Comparison of ENCODE assay signal across 8 cellular contexts in the genomic region with DNA sequence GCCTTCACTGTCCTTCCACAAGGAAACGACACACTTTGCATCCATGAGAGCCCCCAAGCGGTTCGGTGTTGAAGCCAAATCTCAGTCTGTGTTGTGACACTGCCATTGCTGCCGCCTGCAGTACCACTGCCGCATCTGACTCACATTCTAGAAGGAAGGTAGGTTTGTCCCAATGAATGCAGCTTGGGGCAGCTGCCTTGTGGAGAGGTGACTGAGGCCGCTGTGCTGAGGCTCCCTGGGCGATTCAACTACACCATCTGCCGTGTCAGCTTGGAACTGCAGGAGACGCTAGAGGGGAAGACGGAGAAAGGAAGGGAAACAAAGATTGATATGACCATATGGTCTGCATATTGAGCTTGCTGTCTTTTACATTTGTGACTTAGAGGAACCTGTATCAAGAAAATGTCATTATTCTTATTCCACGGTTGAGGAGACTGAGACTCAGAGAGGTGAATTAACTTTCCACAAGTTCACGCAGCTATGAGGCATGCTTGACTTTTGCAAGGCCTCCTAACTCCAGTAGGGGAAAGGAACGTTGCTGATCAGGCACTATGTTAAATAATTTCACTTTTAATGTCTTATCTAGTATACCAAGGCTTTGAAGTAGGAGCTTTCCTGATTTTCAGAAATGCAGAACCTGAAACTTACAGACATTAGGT. TPM values are rescaled to one million over a fixed set of nuclear protein-coding genes. Genes with fewer than 3 reads are reported as not detected.
DNase-seq lines count a peak whose midpoint lies in the region; ATAC-seq and TF ChIP-seq lines count a peak whose summit lies in the region.

No MANE protein-coding gene starts in this region.

- DNase-seq in DND-41 (peak; percentile 39), epithelial cell of proximal tubule (ENCODE audit: low read depth) (peak; percentile 43), natural killer cell (peak; percentile 32)
- DNase-seq in activated CD8-positive, alpha-beta memory T cell treated with anti-CD3 and anti-CD28 coated beads, Interleukin-2, amount 50 U/mL, for 4 hours: peak; percentile 65
- peak; percentile 74 for DNase-seq in stimulated activated naive CD8-positive, alpha-beta T cell treated with anti-CD3 and anti-CD28 coated beads, Interleukin-15, Interleukin-2, amounts not matched to agents 100 U/mL and 50 U/mL, for 24 hours

- H3K4me1 Mint-ChIP-seq in natural killer cell: no peaks in the 10 kb centered on the region

- H3K36me3 ChIP-seq in DND-41 (ENCODE audit: insufficient read depth, low read length) (no peaks in the 10 kb centered on the region), OCI-LY3 (replicated peaks; ENCODE audit: low read depth, low read length) (no peaks in the 10 kb centered on the region)

- no peak for TF ChIP-seq EP300 in Ishikawa (IDR thresholded peaks at IDR 0.05; ENCODE audit: borderline replicate concordance)

- TF ChIP-seq CTCF in DND-41 (IDR thresholded peaks at IDR 0.05; ENCODE audit: borderline replicate concordance, extremely low read depth, low read length, poor library complexity, severe bottlenecking): peak; percentile 66
- TF ChIP-seq CTCF in OCI-LY3 (IDR thresholded peaks at IDR 0.05; ENCODE audit: low read depth, low read length): peak; percentile 100
- TF ChIP-seq CTCF in epithelial cell of proximal tubule (conservative IDR thresholded peaks at IDR 0.05; ENCODE audit: low read depth, low read length): peak; percentile 99
- peak; percentile 67 for TF ChIP-seq CTCF in natural killer cell (IDR thresholded peaks at IDR 0.05)

- H4K20me1 ChIP-seq in DND-41 (ENCODE audit: insufficient read depth, low read length) (no peaks in the 10 kb centered on the region), OCI-LY3 (ENCODE audit: insufficient read depth, low read length) (no peaks in the 10 kb centered on the region)

- no peak overlapping the region for H3K27ac Mint-ChIP-seq in natural killer cell

- peak; percentile 99 for TF ChIP-seq RAD21 in Ishikawa (IDR thresholded peaks at IDR 0.05; ENCODE audit: low read depth)

- H3K4me3 ChIP-seq in DND-41 (ENCODE audit: low read depth in 1 of 2, low read length in 2 of 2) (no peak overlapping the region), OCI-LY3 (ENCODE audit: low read length) (peak overlapping the region; percentile 0; the same call in 1 of the 2 replicates), epithelial cell of proximal tubule (ENCODE audit: low read depth, low read length) (no peak overlapping the region)

- intact Hi-C loops in natural killer cell (cut with micrococcal nuclease): loop anchor here (5.0 kb wide), 4 partner anchors 95 to 620 kb away; no protein-coding TSS in a partner anchor

- H3K27me3 ChIP-seq in DND-41 (ENCODE audit: insufficient read depth, low read length, poor library complexity) (peaks cover 5% of the 10 kb centered on the region), OCI-LY3 (ENCODE audit: low read depth, low read length) (no peaks in the 10 kb centered on the region)

- H3K27me3 Mint-ChIP-seq in natural killer cell (ENCODE audit: low read depth in 2 of 2): peaks cover 0 to 3% of the 10 kb centered on the region in 2 donors

- H3K9ac ChIP-seq in DND-41 (ENCODE audit: low read depth, low read length) (no peak overlapping the region), OCI-LY3 (ENCODE audit: low read length) (no peak overlapping the region)

- H3K4me1 ChIP-seq in DND-41 (ENCODE audit: insufficient read depth, low read length) (no peaks in the 10 kb centered on the region), OCI-LY3 (ENCODE audit: low read length) (peaks cover 6% of the 10 kb centered on the region)

- H3K9me3 Mint-ChIP-seq in natural killer cell: no peaks in the 10 kb centered on the region

- H3K79me2 ChIP-seq in DND-41 (ENCODE audit: insufficient read depth, low read length) (no peaks in the 10 kb centered on the region), OCI-LY3 (ENCODE audit: low read length) (no peaks in the 10 kb centered on the region)

- ATAC-seq in DND-41 (ENCODE audit: insufficient read depth, low read depth) (peak; percentile 70; the same call in 2 of the 3 replicates), GM21717 (IDR thresholded peaks at IDR 0.05; ENCODE audit: unreplicated experiment) (peak; percentile 81), natural killer cell (peak; percentile 71 to 88 (median 73))
- peak; percentile 100 for ATAC-seq in stimulated activated naive CD8-positive, alpha-beta T cell treated with anti-CD3 and anti-CD28 coated beads, Interleukin-15, Interleukin-2, amounts not matched to agents 100 U/mL and 50 U/mL, for 24 hours

- H3K4me2 ChIP-seq in DND-41 (ENCODE audit: insufficient read depth, low read length) (no peak overlapping the region), OCI-LY3 (ENCODE audit: low read length) (peak overlapping the region; percentile 39)

- H3K27ac ChIP-seq in DND-41 (ENCODE audit: low read length): no peak overlapping the region
- H3K27ac ChIP-seq in OCI-LY3 (ENCODE audit: low read length): no peak overlapping the region

- H2AFZ ChIP-seq in DND-41 (ENCODE audit: low read depth, low read length) (no peak overlapping the region), OCI-LY3 (ENCODE audit: low read depth, low read length) (peak overlapping the region; percentile 85)

- H3K9me3 ChIP-seq in DND-41 (ENCODE audit: insufficient read depth, low read length, severe bottlenecking) (no peaks in the 10 kb centered on the region), OCI-LY3 (ENCODE audit: insufficient read depth, low read length) (no peaks in the 10 kb centered on the region)

- no peaks in the 10 kb centered on the region for H3K36me3 Mint-ChIP-seq in natural killer cell

- no peak overlapping the region for H3K4me3 Mint-ChIP-seq in natural killer cell

TF ChIP-seq in Ishikawa, 13 proteins besides CTCF, POLR2A, EP300 and RAD21:
- TF ChIP-seq CREB1 (IDR thresholded peaks at IDR 0.05; ENCODE audit: low read depth): no peak
- TF ChIP-seq TCF12 (IDR thresholded peaks at IDR 0.05; ENCODE audit: low read depth): no peak
- no peak for TF ChIP-seq ZBTB7A (IDR thresholded peaks at IDR 0.05; ENCODE audit: low read depth)
- no peak for TF ChIP-seq NFIC (IDR thresholded peaks at IDR 0.05)
- TF ChIP-seq, protein P1, sequence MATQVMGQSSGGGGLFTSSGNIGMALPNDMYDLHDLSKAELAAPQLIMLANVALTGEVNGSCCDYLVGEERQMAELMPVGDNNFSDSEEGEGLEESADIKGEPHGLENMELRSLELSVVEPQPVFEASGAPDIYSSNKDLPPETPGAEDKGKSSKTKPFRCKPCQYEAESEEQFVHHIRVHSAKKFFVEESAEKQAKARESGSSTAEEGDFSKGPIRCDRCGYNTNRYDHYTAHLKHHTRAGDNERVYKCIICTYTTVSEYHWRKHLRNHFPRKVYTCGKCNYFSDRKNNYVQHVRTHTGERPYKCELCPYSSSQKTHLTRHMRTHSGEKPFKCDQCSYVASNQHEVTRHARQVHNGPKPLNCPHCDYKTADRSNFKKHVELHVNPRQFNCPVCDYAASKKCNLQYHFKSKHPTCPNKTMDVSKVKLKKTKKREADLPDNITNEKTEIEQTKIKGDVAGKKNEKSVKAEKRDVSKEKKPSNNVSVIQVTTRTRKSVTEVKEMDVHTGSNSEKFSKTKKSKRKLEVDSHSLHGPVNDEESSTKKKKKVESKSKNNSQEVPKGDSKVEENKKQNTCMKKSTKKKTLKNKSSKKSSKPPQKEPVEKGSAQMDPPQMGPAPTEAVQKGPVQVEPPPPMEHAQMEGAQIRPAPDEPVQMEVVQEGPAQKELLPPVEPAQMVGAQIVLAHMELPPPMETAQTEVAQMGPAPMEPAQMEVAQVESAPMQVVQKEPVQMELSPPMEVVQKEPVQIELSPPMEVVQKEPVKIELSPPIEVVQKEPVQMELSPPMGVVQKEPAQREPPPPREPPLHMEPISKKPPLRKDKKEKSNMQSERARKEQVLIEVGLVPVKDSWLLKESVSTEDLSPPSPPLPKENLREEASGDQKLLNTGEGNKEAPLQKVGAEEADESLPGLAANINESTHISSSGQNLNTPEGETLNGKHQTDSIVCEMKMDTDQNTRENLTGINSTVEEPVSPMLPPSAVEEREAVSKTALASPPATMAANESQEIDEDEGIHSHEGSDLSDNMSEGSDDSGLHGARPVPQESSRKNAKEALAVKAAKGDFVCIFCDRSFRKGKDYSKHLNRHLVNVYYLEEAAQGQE (IDR thresholded peaks at IDR 0.05; ENCODE audit: low read depth): no peak
- TF ChIP-seq EGR1 (IDR thresholded peaks at IDR 0.05): no peak
- TF ChIP-seq, protein P2, sequence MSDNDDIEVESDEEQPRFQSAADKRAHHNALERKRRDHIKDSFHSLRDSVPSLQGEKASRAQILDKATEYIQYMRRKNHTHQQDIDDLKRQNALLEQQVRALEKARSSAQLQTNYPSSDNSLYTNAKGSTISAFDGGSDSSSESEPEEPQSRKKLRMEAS (IDR thresholded peaks at IDR 0.05): no peak
- TF ChIP-seq CEBPB (IDR thresholded peaks at IDR 0.05): no peak
- no peak for TF ChIP-seq TAF1 (IDR thresholded peaks at IDR 0.05; ENCODE audit: low read depth)
- no peak for TF ChIP-seq TEAD4 (IDR thresholded peaks at IDR 0.05)
- TF ChIP-seq, protein P3, sequence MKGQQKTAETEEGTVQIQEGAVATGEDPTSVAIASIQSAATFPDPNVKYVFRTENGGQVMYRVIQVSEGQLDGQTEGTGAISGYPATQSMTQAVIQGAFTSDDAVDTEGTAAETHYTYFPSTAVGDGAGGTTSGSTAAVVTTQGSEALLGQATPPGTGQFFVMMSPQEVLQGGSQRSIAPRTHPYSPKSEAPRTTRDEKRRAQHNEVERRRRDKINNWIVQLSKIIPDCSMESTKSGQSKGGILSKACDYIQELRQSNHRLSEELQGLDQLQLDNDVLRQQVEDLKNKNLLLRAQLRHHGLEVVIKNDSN (IDR thresholded peaks at IDR 0.05): no peak
- TF ChIP-seq YY1 (IDR thresholded peaks at IDR 0.05; ENCODE audit: low read depth): no peak
- TF ChIP-seq FOXM1 (IDR thresholded peaks at IDR 0.05; ENCODE audit: borderline replicate concordance, low read depth): no peak

RNA-seq across cellular contexts. Expression of a gene that starts 43.5 kb away (rescaled TPM):
- total RNA-seq in epithelial cell of proximal tubule (78.2 and 92.0 TPM in 2 replicates), natural killer cell (10 to 100 TPM; 50.1 to 58.3 (median 57.6) TPM)
